ENCODE assay signal across 21 cellular contexts in the genomic region with DNA sequence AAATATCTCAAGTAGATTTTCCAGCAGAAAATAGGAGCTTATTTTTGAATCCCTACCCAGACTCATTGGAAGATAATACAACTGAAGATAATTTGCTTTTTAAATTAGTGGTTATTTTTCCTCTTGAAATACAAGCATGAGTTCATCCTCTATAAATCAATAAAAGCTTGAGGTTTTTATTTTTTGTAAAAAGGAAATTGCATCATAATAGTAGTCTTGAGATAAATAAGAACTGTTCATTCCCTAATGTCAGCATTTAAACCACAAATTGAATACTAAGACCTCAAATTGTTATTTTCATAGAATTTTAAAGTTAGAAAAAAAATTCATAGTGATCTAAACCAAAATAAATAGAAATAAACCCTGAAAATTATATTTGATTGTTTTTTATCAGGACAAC.
"Had no signal": no experiment of that assay in that cellular context is flagged by ENCODE, and none has a peak within 500 bp of the region (broad histone marks: within the 10 kb centered on the region; RNA-seq: fewer than 3 reads in every experiment).

No MANE protein-coding gene starts in this region.

- H3K27ac ChIP-seq: coronary artery, dorsolateral prefrontal cortex, epithelial cell of prostate, esophagus muscularis mucosa, heart right ventricle, neutrophil, right atrium auricular region, sigmoid colon, suprapubic skin, tibial nerve, upper lobe of right lung, vagina had no signal

- H3K9me3 ChIP-seq: esophagus muscularis mucosa, mucosa of descending colon, neutrophil, sigmoid colon, suprapubic skin, tibial nerve, upper lobe of right lung, vagina had no signal

- H3K36me3 ChIP-seq: esophagus muscularis mucosa, heart right ventricle, neutrophil, right atrium auricular region, sigmoid colon, suprapubic skin, tibial nerve, upper lobe of right lung, vagina had no signal

- H3K27me3 ChIP-seq: dorsolateral prefrontal cortex, esophagus muscularis mucosa, heart right ventricle, neutrophil, right atrium auricular region, sigmoid colon, suprapubic skin, tibial nerve, upper lobe of right lung, vagina had no signal

- DNase-seq: dorsolateral prefrontal cortex; effector memory CD4-positive, alpha-beta T cell; heart right ventricle; hypothalamus; kidney glomerular epithelial cell; mammary epithelial cell; mucosa of descending colon; naive thymus-derived CD8-positive, alpha-beta T cell; sigmoid colon; small intestine; stimulated activated CD4-positive, alpha-beta T cell treated with anti-CD3 and anti-CD28 coated beads, Interleukin-2, amount 100 ng/mL, for 48 hours; stimulated activated naive CD8-positive, alpha-beta T cell treated with anti-CD3 and anti-CD28 coated beads, Interleukin-15, Interleukin-2, amounts not matched to agents 100 U/mL and 50 U/mL, for 24 hours; upper lobe of right lung had no signal

- H3K4me3 ChIP-seq: coronary artery, dorsolateral prefrontal cortex, esophagus muscularis mucosa, heart right ventricle, mucosa of descending colon, right atrium auricular region, sigmoid colon, suprapubic skin, tibial nerve, upper lobe of right lung, vagina had no signal

- H3K4me1 ChIP-seq: esophagus muscularis mucosa, heart right ventricle, right atrium auricular region, sigmoid colon, suprapubic skin, tibial nerve, upper lobe of right lung, vagina had no signal
